ENCODE assay signal across 24 cellular contexts in genomic region chr4:13523591-13524503, GRCh38. TPM values are rescaled to one million over a fixed set of nuclear protein-coding genes. Genes with fewer than 3 reads are reported as not detected.
A peak's percentile ranks its signal among the peaks of the same experiment; 100 is the strongest.
DNase-seq lines count a peak whose midpoint lies in the region; ATAC-seq and TF ChIP-seq lines count a peak whose summit lies in the region.
"Had no signal": no experiment of that assay in that cellular context is flagged by ENCODE, and none has a peak within 500 bp of the region (broad histone marks: within the 10 kb centered on the region; RNA-seq: fewer than 3 reads in every experiment).

No MANE protein-coding gene starts in this region.

- no peak overlapping the region for H3K18ac ChIP-seq in neuronal stem cell (ENCODE audit: low read length)

- H3K4me1 ChIP-seq in neuronal stem cell (ENCODE audit: control insufficient read depth in 2 of 2, insufficient read depth in 1 of 2, low read depth in 1 of 2, low read length in 2 of 2) = peaks cover 0 to 10% of the 10 kb centered on the region in 2 donors
- H3K4me1 ChIP-seq in Caco-2 = no peaks in the 10 kb centered on the region
- H3K4me1 ChIP-seq: foreskin keratinocyte had no signal

- H3K4ac ChIP-seq in neuronal stem cell (ENCODE audit: low read length) = no peak overlapping the region

- no peak overlapping the region for H2BK120ac ChIP-seq in neuronal stem cell (ENCODE audit: low read depth, low read length)

- no peak overlapping the region for H3K27ac Mint-ChIP-seq in CD4-positive, alpha-beta T cell
- H3K27ac Mint-ChIP-seq in chondrocyte (ENCODE audit: unreplicated experiment) = no peak overlapping the region
- H3K27ac Mint-ChIP-seq in Caco-2 (ENCODE audit: unreplicated experiment) = no peak overlapping the region
- H3K27ac Mint-ChIP-seq: activated CD4-positive, alpha-beta memory T cell treated with anti-CD3 and anti-CD28 coated beads for 36 hours; T-helper 2 cell treated with Interferon-gamma antibody and Interleukin-4, amounts not matched to agents 5 μg/mL and 100 μg/mL, for 36 hours had no signal

- TF ChIP-seq CTCF in CD4-positive, alpha-beta T cell (IDR thresholded peaks at IDR 0.05) = no peak
- TF ChIP-seq CTCF in GM13976 (IDR thresholded peaks at IDR 0.05; ENCODE audit: borderline replicate concordance, control extremely low read depth, extremely low read depth, insufficient read depth, missing control alignments) (no peak), chondrocyte (IDR thresholded peaks at IDR 0.05) (no peak), Caco-2 (IDR thresholded peaks at IDR 0.05; ENCODE audit: insufficient read depth in 1 of 2, low read depth in 1 of 2, low read length in 1 of 2, severe bottlenecking in 1 of 2, unreplicated experiment in 1 of 2) (no peak)

- no peak for ATAC-seq in CD4-positive, alpha-beta T cell (ENCODE audit: poor library complexity)
- ATAC-seq in GM18858 (IDR thresholded peaks at IDR 0.05; ENCODE audit: unreplicated experiment) = no peak

- H2AFZ ChIP-seq in neuronal stem cell (ENCODE audit: low read length) = no peak overlapping the region

- POLR2A ChIA-PET in CD4-positive, alpha-beta T cell (lab: Charles Lee) = no interaction called here
- POLR2A ChIA-PET in Caco-2 (lab: Charles Lee) = no interaction called here

- CTCF ChIA-PET in CD4-positive, alpha-beta T cell (lab: Charles Lee) = no interaction called here
- CTCF ChIA-PET in Caco-2 (lab: Charles Lee) = no interaction called here

- peaks cover 19% of the 10 kb centered on the region for H3K4me1 Mint-ChIP-seq in CD4-positive, alpha-beta T cell (ENCODE audit: low read depth)
- H3K4me1 Mint-ChIP-seq in chondrocyte (ENCODE audit: low read depth) (peaks cover 3% of the 10 kb centered on the region), Caco-2 (ENCODE audit: low read depth, unreplicated experiment) (no peaks in the 10 kb centered on the region)

- H3K36me3 ChIP-seq in neuronal stem cell (replicated peaks in 1 of 2; ENCODE audit: control insufficient read depth in 2 of 2, insufficient read depth in 2 of 2, low read length in 2 of 2) (no peaks in the 10 kb centered on the region), Caco-2 (ENCODE audit: control insufficient read depth, insufficient read depth, low read length) (no peaks in the 10 kb centered on the region)
- H3K36me3 ChIP-seq: lower lobe of right lung, Peyer's patch, SJCRH30 had no signal

- H3K9me3 ChIP-seq in CD4-positive, alpha-beta T cell (ENCODE audit: control insufficient read depth, low read length) = peaks cover 12% of the 10 kb centered on the region
- H3K9me3 ChIP-seq in neuronal stem cell (replicated peaks in 1 of 2; ENCODE audit: control insufficient read depth in 2 of 2, insufficient read depth in 1 of 2, low read depth in 1 of 2, low read length in 2 of 2) (peaks cover 22 to 30% of the 10 kb centered on the region in 2 donors), Caco-2 (no peaks in the 10 kb centered on the region)
- H3K9me3 ChIP-seq: SJCRH30 had no signal

- H4K8ac ChIP-seq in neuronal stem cell (ENCODE audit: low read depth, low read length) = no peak overlapping the region

- H3K4me3 Mint-ChIP-seq in CD4-positive, alpha-beta T cell = peak overlapping the region; percentile 20
- H3K4me3 Mint-ChIP-seq in chondrocyte (ENCODE audit: unreplicated experiment) (no peak overlapping the region), Caco-2 (ENCODE audit: unreplicated experiment) (no peak overlapping the region)
- H3K4me3 Mint-ChIP-seq: activated CD4-positive, alpha-beta memory T cell treated with anti-CD3 and anti-CD28 coated beads for 36 hours; T-helper 2 cell treated with Interferon-gamma antibody and Interleukin-4, amounts not matched to agents 5 μg/mL and 100 μg/mL, for 36 hours had no signal

- H4K91ac ChIP-seq in neuronal stem cell (ENCODE audit: low read depth, low read length, poor library complexity) = no peak overlapping the region

- H3K9ac ChIP-seq in neuronal stem cell (ENCODE audit: low read depth, low read length, poor library complexity) = no peak overlapping the region

- no TSS peak for BruUV-seq in Caco-2 (replicated peaks; lab: Mats Ljungman, UMichigan)

- intact Hi-C loops in CD4-positive, alpha-beta T cell (cut with DNase I, micrococcal nuclease) = no loop called here
- intact Hi-C loops in Caco-2 (cut with micrococcal nuclease; ENCODE audit: unreplicated experiment) = no loop called here

- no peak overlapping the region for H2BK12ac ChIP-seq in neuronal stem cell (ENCODE audit: low read length)

- H2BK15ac ChIP-seq in neuronal stem cell (ENCODE audit: low read length) = peak overlapping the region; percentile 49

- H3K4me2 ChIP-seq in neuronal stem cell (ENCODE audit: insufficient read depth, low read length, poor library complexity, severe bottlenecking) = no peak overlapping the region

- H3K27ac ChIP-seq in CD4-positive, alpha-beta T cell (ENCODE audit: low read depth, low read length) = no peak overlapping the region
- H3K27ac ChIP-seq in neuronal stem cell (replicated peaks; ENCODE audit: low read length) = no peak overlapping the region
- H3K27ac ChIP-seq: foreskin keratinocyte, lower lobe of right lung, Peyer's patch, SJCRH30, VCaP had no signal

- no peak for DNase-seq in CD4-positive, alpha-beta T cell
- DNase-seq in GM13976 (ENCODE audit: low spot score) (peak; percentile 18), chondrocyte (ENCODE audit: low spot score) (peak; percentile 82), neuronal stem cell (ENCODE audit: low spot score) (no peak), Caco-2 (no peak), NCI-H2081 (lab: John Stamatoyannopoulos, UW) (no peak)
- DNase-seq: activated CD4-positive, alpha-beta memory T cell treated with anti-CD3 and anti-CD28 coated beads for 36 hours; activated gamma-delta T cell treated with Interleukin-2 at 50 U/mL for 16 hours; anterior cingulate cortex; erythroblast; foreskin keratinocyte; hippocampal formation; KG1; lower lobe of right lung; NCI-H1436 treated with DMSO at 0.1 percent for 48 hours; NCI-H510A treated with DMSO at 0.1 percent for 48 hours; Peyer's patch; SJCRH30; small intestine; stimulated activated CD4-positive, alpha-beta T cell treated with anti-CD3 and anti-CD28 coated beads, Interleukin-2, amount 100 ng/mL, for 24 hours; stimulated activated naive CD4-positive, alpha-beta T cell treated with Interleukin-2 at 50 U/mL for 16 hours had no signal

- no peaks in the 10 kb centered on the region for H3K36me3 Mint-ChIP-seq in CD4-positive, alpha-beta T cell (ENCODE audit: low read depth)
- H3K36me3 Mint-ChIP-seq in chondrocyte (ENCODE audit: low read depth) (no peaks in the 10 kb centered on the region), Caco-2 (ENCODE audit: insufficient read depth, unreplicated experiment) (no peaks in the 10 kb centered on the region)

- in situ Hi-C loops in GM13976 (cut with MboI; ENCODE audit: low sequenced_read_pairs, unreplicated experiment) = no loop called here

- H3K27me3 Mint-ChIP-seq in CD4-positive, alpha-beta T cell = peaks cover 94% of the 10 kb centered on the region
- H3K27me3 Mint-ChIP-seq in chondrocyte (ENCODE audit: low read depth) (peaks cover 21% of the 10 kb centered on the region), Caco-2 (ENCODE audit: insufficient read depth, unreplicated experiment) (no peaks in the 10 kb centered on the region)

- H3K27me3 ChIP-seq in CD4-positive, alpha-beta T cell (ENCODE audit: control insufficient read depth, insufficient read depth, low read length) = peaks cover 89% of the 10 kb centered on the region
- H3K27me3 ChIP-seq in neuronal stem cell (ENCODE audit: control insufficient read depth in 3 of 3, insufficient read depth in 3 of 3, low read depth in 1 of 3, low read length in 3 of 3) = peaks cover 55 to 82% (median 77%) of the 10 kb centered on the region in 3 experiments
- H3K27me3 ChIP-seq in Caco-2 (replicated peaks; ENCODE audit: control insufficient read depth, insufficient read depth, low read length) = no peaks in the 10 kb centered on the region
- H3K27me3 ChIP-seq: SJCRH30 had no signal

- no peaks in the 10 kb centered on the region for H3K9me3 Mint-ChIP-seq in CD4-positive, alpha-beta T cell
- H3K9me3 Mint-ChIP-seq in chondrocyte (ENCODE audit: low read depth) (no peaks in the 10 kb centered on the region), Caco-2 (ENCODE audit: unreplicated experiment) (no peaks in the 10 kb centered on the region)

- H3K79me1 ChIP-seq in neuronal stem cell (ENCODE audit: low read depth, low read length) = no peaks in the 10 kb centered on the region

- peak overlapping the region; percentile 94 for H3K14ac ChIP-seq in neuronal stem cell (ENCODE audit: low read length)

- WGBS in neuronal stem cell (ENCODE audit: extremely low coverage in 2 of 2, insufficient read length in 2 of 2, insufficient replicate concordance in 1 of 2), 2 donors = no CpG with 5 or more reads among the region's 59 CpGs

- peak overlapping the region; percentile 68 for H3K23ac ChIP-seq in neuronal stem cell (ENCODE audit: low read depth, low read length, poor library complexity)

- no peak overlapping the region for H2AK5ac ChIP-seq in neuronal stem cell (ENCODE audit: low read depth, low read length)

- H3K4me3 ChIP-seq in neuronal stem cell (ENCODE audit: low read length in 2 of 2) (no peak overlapping the region), Caco-2 (ENCODE audit: low read depth, low read length) (no peak overlapping the region)
- H3K4me3 ChIP-seq: lower lobe of right lung, Peyer's patch, SJCRH30 had no signal

- no peak overlapping the region for H2BK5ac ChIP-seq in neuronal stem cell (ENCODE audit: low read length)

RNA-seq across cellular contexts. Expression of gene NKX3-2, which starts 20.5 kb away (rescaled TPM):
- not detected for total RNA-seq in CD4-positive, alpha-beta T cell
- 2.4 to 4.9 TPM (median 3.4 TPM) in 3 replicates for total RNA-seq in chondrocyte
- polyA plus RNA-seq in neuronal stem cell (2013, experiment 1 of 2) = 0.04 TPM
- polyA plus RNA-seq in neuronal stem cell (2013, experiment 2 of 2) = 0.04 TPM
- 1.7 and 2.4 TPM in 2 replicates for total RNA-seq in Caco-2 (2022)
- total RNA-seq: activated CD4-positive, alpha-beta memory T cell treated with anti-CD3 and anti-CD28 coated beads for 36 hours; lower lobe of right lung had no signal

RNA-seq across cellular contexts. Expression of gene RAB28, which starts 39.7 kb away (rescaled TPM):
- total RNA-seq in CD4-positive, alpha-beta T cell = 1 to 10 TPM; 3.9 to 4.2 TPM
- total RNA-seq in chondrocyte (11.3 to 14.6 TPM (median 13.8 TPM) in 3 replicates), Caco-2 (2022) (12.7 and 14.5 TPM in 2 replicates)
- polyA plus RNA-seq in neuronal stem cell (2013, experiment 1 of 2) = 46.0 TPM
- polyA plus RNA-seq in neuronal stem cell (2013, experiment 2 of 2) = 47.0 TPM

Comparison
In these comparisons a context has a peak if more than half of its experiments do, and no peak if none do; other contexts are left out.
1. DNase-seq: peak in GM13976 (single experiment) and chondrocyte (single experiment); none in CD4-positive, alpha-beta T cell (0 of 10), neuronal stem cell (single experiment), Caco-2 (0 of 2) and NCI-H2081 (0 of 2).